In the genomic region with DNA sequence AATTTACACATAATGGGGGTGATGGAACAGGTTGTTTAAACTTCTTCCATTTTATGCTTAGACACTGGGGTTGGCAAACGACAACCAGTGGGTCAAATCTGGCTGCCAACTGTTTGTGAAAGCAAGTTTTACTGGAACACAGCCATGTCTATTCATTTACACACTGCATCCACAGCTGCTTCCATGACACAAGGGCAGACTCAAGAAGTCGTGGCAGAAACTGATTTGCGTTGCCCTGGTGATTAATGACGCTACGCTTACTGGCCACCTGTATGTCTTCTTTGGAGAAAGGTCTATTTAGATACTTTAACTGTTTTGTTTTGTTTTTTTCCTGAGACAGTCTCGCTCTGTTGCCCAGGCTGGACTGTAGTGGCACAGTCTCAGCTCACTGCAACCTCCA, we compare ENCODE assay signal across 30 cellular contexts. TPM values are rescaled to one million over a fixed set of nuclear protein-coding genes. Genes with fewer than 3 reads are reported as not detected.
DNase-seq lines count a peak whose midpoint lies in the region; ATAC-seq and TF ChIP-seq lines count a peak whose summit lies in the region.
"Had no signal": no experiment of that assay in that cellular context is flagged by ENCODE, and none has a peak within 500 bp of the region (broad histone marks: within the 10 kb centered on the region; RNA-seq: fewer than 3 reads in every experiment).

No MANE protein-coding gene starts in this region.

- no peak overlapping the region for H3K27ac Mint-ChIP-seq in glutamatergic neuron (ENCODE audit: unreplicated experiment)
- H3K27ac Mint-ChIP-seq: dendritic cell treated with granulocyte-macrophage colony-stimulating factor and Interleukin-4, amounts not matched to agents 40 ng/mL and 50 ng/mL, for 4 days; HFFc6; natural killer cell treated with Interleukin-12 subunit alpha and Interleukin-12 subunit beta and Interleukin-15 and Interleukin-18, amount 100 ng/mL, for 72 hours; WTC11 had no signal

- H3K4me1 Mint-ChIP-seq in glutamatergic neuron (ENCODE audit: low read depth, unreplicated experiment), result no peaks in the 10 kb centered on the region

- WGBS in heart left ventricle, 4 donors, result 70 to 79% (median 76%) methylated on average over 6 of the region's 6 CpGs

- H3K27me3 ChIP-seq in heart left ventricle, result peaks cover 0 to 52% (median 0%) of the 10 kb centered on the region in 9 donors
- H3K27me3 ChIP-seq: cardiac muscle cell had no signal

- H3K4me3 ChIP-seq in heart left ventricle, result no peak overlapping the region
- H3K4me3 ChIP-seq: cardiac muscle cell, psoas muscle, SJSA1 had no signal

- H3K36me3 Mint-ChIP-seq in glutamatergic neuron (ENCODE audit: unreplicated experiment), result no peaks in the 10 kb centered on the region
- H3K36me3 Mint-ChIP-seq: natural killer cell treated with Interleukin-12 subunit alpha and Interleukin-12 subunit beta and Interleukin-15 and Interleukin-18, amount 100 ng/mL, for 72 hours; WTC11 had no signal

- H3K36me3 ChIP-seq in heart left ventricle, result no peaks in the 10 kb centered on the region
- H3K36me3 ChIP-seq: cardiac muscle cell, SJSA1 had no signal

- no peak for TF ChIP-seq POLR2A in heart left ventricle (IDR thresholded peaks at IDR 0.05)

- intact Hi-C loops in heart left ventricle (cut with DNase I), result no loop called here

- no peaks in the 10 kb centered on the region for H3K9me3 ChIP-seq in heart left ventricle
- H3K9me3 ChIP-seq: psoas muscle, SJSA1 had no signal

- peaks cover 0 to 13% (median 0%) of the 10 kb centered on the region in 12 donors for H3K4me1 ChIP-seq in heart left ventricle
- H3K4me1 ChIP-seq: foreskin keratinocyte, psoas muscle had no signal

- H3K9me3 Mint-ChIP-seq in glutamatergic neuron (ENCODE audit: unreplicated experiment), result peaks cover 3% of the 10 kb centered on the region
- H3K9me3 Mint-ChIP-seq: dendritic cell treated with granulocyte-macrophage colony-stimulating factor and Interleukin-4, amounts not matched to agents 40 ng/mL and 50 ng/mL, for 4 days; HFFc6; natural killer cell treated with Interleukin-12 subunit alpha and Interleukin-12 subunit beta and Interleukin-15 and Interleukin-18, amount 100 ng/mL, for 72 hours had no signal

- peak; percentile 47 for DNase-seq in NCI-H2171 treated with DMSO at 0.1 percent for 48 hours (lab: John Stamatoyannopoulos, UW)
- DNase-seq in NCI-H2171 (lab: John Stamatoyannopoulos, UW), result no peak
- DNase-seq in NCI-H2029 treated with DMSO at 0.1 percent for 48 hours (lab: John Stamatoyannopoulos, UW), result peak; percentile 78
- peak; percentile 88 for DNase-seq in RPMI8226
- DNase-seq in superior temporal gyrus (ENCODE audit: extremely low spot score), result peak; percentile 8
- no peak for DNase-seq in glutamatergic neuron
- DNase-seq in heart left ventricle, result no peak
- no peak for DNase-seq in T-helper 2 cell
- DNase-seq: activated CD4-positive, alpha-beta T cell treated with anti-CD3 and anti-CD28 coated beads, Interleukin-2, amount 50 U/mL, for 48 hours; activated gamma-delta T cell treated with Interleukin-2 at 50 U/mL for 16 hours; activated T-cell treated with anti-CD3 and anti-CD28 coated beads for 4 hours; foreskin keratinocyte; HFFc6; hypothalamus; islet precursor cell; mesenchymal stem cell; NCI-H1048; NCI-H510A; psoas muscle; stimulated activated CD4-positive, alpha-beta T cell treated with anti-CD3 and anti-CD28 coated beads, Interleukin-4, amount 100 ng/mL, for 24 hours had no signal

- no peak for TF ChIP-seq CTCF in glutamatergic neuron (IDR thresholded peaks at IDR 0.05; ENCODE audit: partially characterized antibody, unreplicated experiment)
- TF ChIP-seq CTCF in heart left ventricle (IDR thresholded peaks at IDR 0.05), result no peak

- H3K27me3 Mint-ChIP-seq in glutamatergic neuron (ENCODE audit: unreplicated experiment), result no peaks in the 10 kb centered on the region

- no peak overlapping the region for H3K4me3 Mint-ChIP-seq in glutamatergic neuron (ENCODE audit: unreplicated experiment)
- H3K4me3 Mint-ChIP-seq: dendritic cell treated with granulocyte-macrophage colony-stimulating factor and Interleukin-4, amounts not matched to agents 40 ng/mL and 50 ng/mL, for 4 days; HFFc6; natural killer cell treated with Interleukin-12 subunit alpha and Interleukin-12 subunit beta and Interleukin-15 and Interleukin-18, amount 100 ng/mL, for 72 hours; WTC11 had no signal

- H3K27ac ChIP-seq in heart left ventricle, result no peak overlapping the region
- H3K27ac ChIP-seq: C4-2B, cardiac muscle cell, foreskin keratinocyte, KMS-11, psoas muscle, SJSA1 had no signal

- ATAC-seq in heart left ventricle, result no peak
- ATAC-seq: foreskin keratinocyte; natural killer cell treated with Interleukin-12 subunit alpha and Interleukin-12 subunit beta and Interleukin-15 and Interleukin-18, amount 100 ng/mL, for 72 hours; psoas muscle; WTC11 had no signal

RNA-seq across cellular contexts. Expression of gene CTCFL, which starts 18.9 kb away (rescaled TPM):
- not detected for total RNA-seq in glutamatergic neuron (ENCODE audit: unreplicated experiment)
- total RNA-seq in heart left ventricle, result not detected
- polyA plus RNA-seq in heart left ventricle, result not detected
- total RNA-seq: foreskin keratinocyte; HFFc6; natural killer cell treated with Interleukin-12 subunit alpha and Interleukin-12 subunit beta and Interleukin-15 and Interleukin-18, amount 100 ng/mL, for 72 hours; psoas muscle; SJSA1; T-helper 2 cell treated with Interferon-gamma antibody and Interleukin-4, amounts not matched to agents 100 ng/mL and 5 ng/mL, for 36 hours; urinary bladder had no signal
- polyA plus RNA-seq: cardiac muscle cell, foreskin keratinocyte, psoas muscle, urinary bladder had no signal

RNA-seq across cellular contexts. Expression of gene PCK1, which starts 54.9 kb away (rescaled TPM):
- not detected for total RNA-seq in glutamatergic neuron (ENCODE audit: unreplicated experiment)
- 10 to 100 TPM in 1 of 9 donors, 1 to 10 TPM in 1, under 1 TPM in 5, not detected in 2; 0.13 to 22.0 (median 0.24) TPM for total RNA-seq in heart left ventricle
- under 1 TPM; 0.42 to 0.55 TPM for polyA plus RNA-seq in heart left ventricle
- total RNA-seq: epithelial cell of proximal tubule; foreskin keratinocyte; HFFc6; natural killer cell treated with Interleukin-12 subunit alpha and Interleukin-12 subunit beta and Interleukin-15 and Interleukin-18, amount 100 ng/mL, for 72 hours; SJSA1; T-helper 2 cell treated with Interferon-gamma antibody and Interleukin-4, amounts not matched to agents 100 ng/mL and 5 ng/mL, for 36 hours had no signal
- polyA plus RNA-seq: cardiac muscle cell, foreskin keratinocyte had no signal

Comparison
In these comparisons a context has a peak if more than half of its experiments do, and no peak if none do; other contexts are left out.
1. DNase-seq: peak in NCI-H2171 treated with DMSO at 0.1 percent for 48 hours (single experiment), NCI-H2029 treated with DMSO at 0.1 percent for 48 hours (single experiment), RPMI8226 (single experiment) and superior temporal gyrus (single experiment); none in NCI-H2171 (single experiment), glutamatergic neuron (single experiment), heart left ventricle (0 of 5) and T-helper 2 cell (0 of 5).